ENCODE assay signal across 31 cellular contexts in genomic region chr3:52926556-52926955, GRCh38.
"Had no signal": no experiment of that assay in that cellular context is flagged by ENCODE, and none has a peak within 500 bp of the region (broad histone marks: within the 10 kb centered on the region; RNA-seq: fewer than 3 reads in every experiment).

No MANE protein-coding gene starts in this region.

- H3K4me3 Mint-ChIP-seq: activated CD4-positive, alpha-beta T cell treated with anti-CD3 and anti-CD28 coated beads, Interleukin-2, amount 10 ng/mL, durations not matched to agents 24 days and 14 days; activated CD8-positive, alpha-beta T cell treated with anti-CD3 and anti-CD28 coated beads for 36 hours; activated naive CD4-positive, alpha-beta T cell treated with anti-CD3 and anti-CD28 coated beads for 36 hours; activated T-cell treated with anti-CD3 and anti-CD28 coated beads, Interleukin-2, amount 50 U/mL, for 24 hours; activated T-helper 1 cell treated with anti-CD3 and anti-CD28 coated beads, Interleukin-12 subunit alpha, Interleukin-12 subunit beta, Interleukin-2, Interleukin-4 antibody, amounts not matched to agents 30 ng/mL and 10 ng/mL and 1 ng/mL, durations not matched to agents 14 hours and 24 hours and 36 hours; T-cell; T-helper 17 cell had no signal

- H3K4me1 ChIP-seq: breast epithelium, SJCRH30 had no signal

- H3K27ac Mint-ChIP-seq: activated CD8-positive, alpha-beta T cell treated with anti-CD3 and anti-CD28 coated beads for 36 hours; activated naive CD4-positive, alpha-beta T cell treated with anti-CD3 and anti-CD28 coated beads for 36 hours; activated T-helper 1 cell treated with anti-CD3 and anti-CD28 coated beads, Interleukin-12 subunit alpha, Interleukin-12 subunit beta, Interleukin-2, Interleukin-4 antibody, amounts not matched to agents 30 ng/mL and 10 ng/mL and 1 ng/mL, durations not matched to agents 14 hours and 24 hours and 36 hours; T-cell; T-helper 17 cell had no signal

- H3K9me3 Mint-ChIP-seq: activated CD4-positive, alpha-beta T cell treated with anti-CD3 and anti-CD28 coated beads, Interleukin-2, amount 10 ng/mL, durations not matched to agents 24 days and 14 days; activated CD8-positive, alpha-beta T cell treated with anti-CD3 and anti-CD28 coated beads for 36 hours; activated naive CD4-positive, alpha-beta T cell treated with anti-CD3 and anti-CD28 coated beads for 36 hours; activated naive CD4-positive, alpha-beta T cell treated with anti-CD3 and anti-CD28 coated beads, Interleukin-2, amount 50 U/mL, for 72 hours; activated T-cell treated with anti-CD3 and anti-CD28 coated beads, Interleukin-2, amount 50 U/mL, for 24 hours; activated T-helper 1 cell treated with anti-CD3 and anti-CD28 coated beads, Interleukin-12 subunit alpha, Interleukin-12 subunit beta, Interleukin-2, Interleukin-4 antibody, amounts not matched to agents 30 ng/mL and 10 ng/mL and 1 ng/mL, durations not matched to agents 14 hours and 24 hours and 36 hours; T-cell had no signal

- DNase-seq: activated CD4-positive, alpha-beta T cell treated with anti-CD3 and anti-CD28 coated beads, Interleukin-2, amount 10 ng/mL, durations not matched to agents 24 days and 14 days; activated CD4-positive, alpha-beta T cell treated with anti-CD3 and anti-CD28 coated beads, Interleukin-2, amount 50 U/mL, for 4 hours; activated gamma-delta T cell treated with Interleukin-2 at 50 U/mL for 16 hours; activated naive CD4-positive, alpha-beta T cell treated with anti-CD3 and anti-CD28 coated beads for 36 hours; activated T-cell treated with anti-CD3 and anti-CD28 coated beads, Interleukin-2, amount 50 U/mL, for 24 hours; adrenal gland; body of pancreas; Kasumi-1; MG63; NCI-H1048; NCI-H1105 treated with DMSO at 0.1 percent for 48 hours; NCI-H1436; NCI-H1694; NCI-H2029; NCI-H510A; NCI-H526; NCI-H748 treated with DMSO at 0.1 percent for 48 hours; OCI-M1; SHP77; SJCRH30; T-cell; T-helper 17 cell; T1000 had no signal

- H3K27ac ChIP-seq: adrenal gland, body of pancreas, breast epithelium, coronary artery, SJCRH30 had no signal

- H3K27me3 Mint-ChIP-seq: activated CD4-positive, alpha-beta T cell treated with anti-CD3 and anti-CD28 coated beads, Interleukin-2, amount 10 ng/mL, durations not matched to agents 24 days and 14 days; activated CD8-positive, alpha-beta T cell treated with anti-CD3 and anti-CD28 coated beads for 36 hours; activated T-cell treated with anti-CD3 and anti-CD28 coated beads, Interleukin-2, amount 50 U/mL, for 24 hours; T-cell; T-helper 17 cell had no signal

- H3K4me3 ChIP-seq: adrenal gland, body of pancreas, breast epithelium, coronary artery, MG63, SJCRH30 had no signal

- H3K9me3 ChIP-seq: adrenal gland, body of pancreas, breast epithelium, MG63, SJCRH30 had no signal

- FAIRE-seq: astrocyte, TTC549 had no signal

- H3K36me3 ChIP-seq: breast epithelium, MG63 had no signal

- H3K27me3 ChIP-seq: adrenal gland, body of pancreas, breast epithelium, MG63, SJCRH30 had no signal

- ATAC-seq: body of pancreas, SK-N-SH treated with all-trans-retinoic acid at 6 μM for 48 hours, T-cell, T-helper 17 cell had no signal
